In genomic region chr4:123380728-123381716, GRCh38 we compare ENCODE assay signal across 18 cellular contexts. TPM values are rescaled to one million over a fixed set of nuclear protein-coding genes. Genes with fewer than 3 reads are reported as not detected.
DNase-seq lines count a peak whose midpoint lies in the region; ATAC-seq and TF ChIP-seq lines count a peak whose summit lies in the region.
"Had no signal": no experiment of that assay in that cellular context is flagged by ENCODE, and none has a peak within 500 bp of the region (broad histone marks: within the 10 kb centered on the region; RNA-seq: fewer than 3 reads in every experiment).

No MANE protein-coding gene starts in this region.

- no peak overlapping the region for H3K4me3 Mint-ChIP-seq in stimulated activated naive CD8-positive, alpha-beta T cell treated with anti-CD3 and anti-CD28 coated beads, Interleukin-15, amount 100 ng/mL, for 72 hours
- H3K4me3 Mint-ChIP-seq in activated T-helper 1 cell treated with anti-CD3 and anti-CD28 coated beads, Interleukin-12 subunit alpha, Interleukin-12 subunit beta, Interleukin-2, Interleukin-4 antibody, amounts not matched to agents 30 ng/mL and 10 ng/mL and 1 ng/mL, durations not matched to agents 14 hours and 24 hours and 36 hours = no peak overlapping the region
- H3K4me3 Mint-ChIP-seq: activated CD4-positive, alpha-beta memory T cell treated with anti-CD3 and anti-CD28 coated beads for 36 hours; brain; CD8-positive, alpha-beta memory T cell; mesothelial cell of epicardium had no signal

- peak; percentile 46 for ATAC-seq in stimulated activated naive CD8-positive, alpha-beta T cell treated with anti-CD3 and anti-CD28 coated beads, Interleukin-15, amount 100 ng/mL, for 72 hours
- no peak for ATAC-seq in stimulated activated naive CD8-positive, alpha-beta T cell treated with anti-CD3 and anti-CD28 coated beads, Interleukin-15, Interleukin-2, amounts not matched to agents 100 U/mL and 50 U/mL, for 24 hours
- peak; percentile 59 for ATAC-seq in HG02571 (IDR thresholded peaks at IDR 0.05; ENCODE audit: unreplicated experiment)
- ATAC-seq in HG03469 (IDR thresholded peaks at IDR 0.05; ENCODE audit: unreplicated experiment) = peak; percentile 76
- no peak for ATAC-seq in SK-N-SH treated with all-trans-retinoic acid at 6 μM for 48 hours
- no peak for ATAC-seq in mucosa of descending colon
- ATAC-seq: A549 had no signal

- no peaks in the 10 kb centered on the region for H3K36me3 ChIP-seq in mucosa of descending colon (ENCODE audit: low read depth)
- H3K36me3 ChIP-seq: thyroid gland had no signal

- peak overlapping the region in 1 of 2 donors; percentile 0 for H3K27ac Mint-ChIP-seq in stimulated activated naive CD8-positive, alpha-beta T cell treated with anti-CD3 and anti-CD28 coated beads, Interleukin-15, amount 100 ng/mL, for 72 hours
- no peak overlapping the region for H3K27ac Mint-ChIP-seq in activated T-helper 1 cell treated with anti-CD3 and anti-CD28 coated beads, Interleukin-12 subunit alpha, Interleukin-12 subunit beta, Interleukin-2, Interleukin-4 antibody, amounts not matched to agents 30 ng/mL and 10 ng/mL and 1 ng/mL, durations not matched to agents 14 hours and 24 hours and 36 hours
- H3K27ac Mint-ChIP-seq: activated CD4-positive, alpha-beta memory T cell treated with anti-CD3 and anti-CD28 coated beads for 36 hours; brain; CD8-positive, alpha-beta memory T cell; mesothelial cell of epicardium had no signal

- H3K4me1 Mint-ChIP-seq in stimulated activated naive CD8-positive, alpha-beta T cell treated with anti-CD3 and anti-CD28 coated beads, Interleukin-15, amount 100 ng/mL, for 72 hours = no peaks in the 10 kb centered on the region
- peaks cover 7% of the 10 kb centered on the region for H3K4me1 Mint-ChIP-seq in activated T-helper 1 cell treated with anti-CD3 and anti-CD28 coated beads, Interleukin-12 subunit alpha, Interleukin-12 subunit beta, Interleukin-2, Interleukin-4 antibody, amounts not matched to agents 30 ng/mL and 10 ng/mL and 1 ng/mL, durations not matched to agents 14 hours and 24 hours and 36 hours (ENCODE audit: low read depth)
- H3K4me1 Mint-ChIP-seq: brain; CD8-positive, alpha-beta memory T cell had no signal

- DNase-seq in stimulated activated naive CD8-positive, alpha-beta T cell treated with anti-CD3 and anti-CD28 coated beads, Interleukin-15, amount 100 ng/mL, for 72 hours = no peak
- DNase-seq in stimulated activated naive CD8-positive, alpha-beta T cell treated with anti-CD3 and anti-CD28 coated beads, Interleukin-15, Interleukin-2, amounts not matched to agents 100 U/mL and 50 U/mL, for 24 hours = no peak
- no peak for DNase-seq in activated T-helper 1 cell treated with anti-CD3 and anti-CD28 coated beads, Interleukin-12 subunit alpha, Interleukin-12 subunit beta, Interleukin-2, Interleukin-4 antibody, amounts not matched to agents 30 ng/mL and 10 ng/mL and 1 ng/mL, durations not matched to agents 14 hours and 24 hours and 36 hours (ENCODE audit: low spot score)
- DNase-seq in SK-N-DZ (ENCODE audit: low spot score) = no peak
- DNase-seq in mucosa of descending colon = no peak
- DNase-seq: activated CD4-positive, alpha-beta memory T cell treated with anti-CD3 and anti-CD28 coated beads for 36 hours; activated gamma-delta T cell; CD8-positive, alpha-beta memory T cell; GDM1; NCI-H1436 treated with DMSO at 0.1 percent for 48 hours; T1000; thyroid gland had no signal

- no peak overlapping the region for H3K4me3 ChIP-seq in mucosa of descending colon
- H3K4me3 ChIP-seq: A549, thyroid gland had no signal

- H3K4me1 ChIP-seq in mucosa of descending colon (ENCODE audit: low read depth) = no peaks in the 10 kb centered on the region
- H3K4me1 ChIP-seq: A549 had no signal

- H3K9me3 Mint-ChIP-seq in stimulated activated naive CD8-positive, alpha-beta T cell treated with anti-CD3 and anti-CD28 coated beads, Interleukin-15, amount 100 ng/mL, for 72 hours = no peaks in the 10 kb centered on the region
- H3K9me3 Mint-ChIP-seq in activated T-helper 1 cell treated with anti-CD3 and anti-CD28 coated beads, Interleukin-12 subunit alpha, Interleukin-12 subunit beta, Interleukin-2, Interleukin-4 antibody, amounts not matched to agents 30 ng/mL and 10 ng/mL and 1 ng/mL, durations not matched to agents 14 hours and 24 hours and 36 hours = no peaks in the 10 kb centered on the region
- H3K9me3 Mint-ChIP-seq: activated CD4-positive, alpha-beta memory T cell treated with anti-CD3 and anti-CD28 coated beads for 36 hours; CD8-positive, alpha-beta memory T cell; mesothelial cell of epicardium had no signal

- no peaks in the 10 kb centered on the region for H3K36me3 Mint-ChIP-seq in activated T-helper 1 cell treated with anti-CD3 and anti-CD28 coated beads, Interleukin-12 subunit alpha, Interleukin-12 subunit beta, Interleukin-2, Interleukin-4 antibody, amounts not matched to agents 30 ng/mL and 10 ng/mL and 1 ng/mL, durations not matched to agents 14 hours and 24 hours and 36 hours (ENCODE audit: low read depth)
- H3K36me3 Mint-ChIP-seq: activated CD4-positive, alpha-beta memory T cell treated with anti-CD3 and anti-CD28 coated beads for 36 hours; brain; mesothelial cell of epicardium had no signal

- intact Hi-C loops in activated T-helper 1 cell treated with anti-CD3 and anti-CD28 coated beads, Interleukin-12 subunit alpha, Interleukin-12 subunit beta, Interleukin-2, Interleukin-4 antibody, amounts not matched to agents 30 ng/mL and 10 ng/mL and 1 ng/mL, durations not matched to agents 14 hours and 24 hours and 36 hours (cut with micrococcal nuclease) = no loop called here
- intact Hi-C loops in mucosa of descending colon (cut with DNase I, micrococcal nuclease) = no loop called here

- H3K9me3 ChIP-seq in mucosa of descending colon = no peaks in the 10 kb centered on the region
- H3K9me3 ChIP-seq: A549, thyroid gland had no signal

- no peaks in the 10 kb centered on the region for H3K27me3 Mint-ChIP-seq in stimulated activated naive CD8-positive, alpha-beta T cell treated with anti-CD3 and anti-CD28 coated beads, Interleukin-15, amount 100 ng/mL, for 72 hours
- H3K27me3 Mint-ChIP-seq in activated T-helper 1 cell treated with anti-CD3 and anti-CD28 coated beads, Interleukin-12 subunit alpha, Interleukin-12 subunit beta, Interleukin-2, Interleukin-4 antibody, amounts not matched to agents 30 ng/mL and 10 ng/mL and 1 ng/mL, durations not matched to agents 14 hours and 24 hours and 36 hours (ENCODE audit: insufficient read depth) = peaks cover 16% of the 10 kb centered on the region

- TF ChIP-seq CTCF in mucosa of descending colon (IDR thresholded peaks at IDR 0.05) = no peak

TF ChIP-seq in SK-N-SH treated with all-trans-retinoic acid at 6 μM for 48 hours, 23 proteins besides CTCF, POLR2A, EP300 and RAD21 (continues in another document):
- no peak for TF ChIP-seq ZNF70 (CRISPR knock-in tag; IDR thresholded peaks at IDR 0.05)
- no peak for TF ChIP-seq ZNF565 (CRISPR knock-in tag; conservative IDR thresholded peaks at IDR 0.05; ENCODE audit: low read depth)
- no peak for TF ChIP-seq GLIS3 (CRISPR knock-in tag; IDR thresholded peaks at IDR 0.05)
- TF ChIP-seq CSDC2 (CRISPR knock-in tag; IDR thresholded peaks at IDR 0.05) = no peak
- no peak for TF ChIP-seq CREB5 (CRISPR knock-in tag; IDR thresholded peaks at IDR 0.05; ENCODE audit: low read depth)
- TF ChIP-seq ZFP30 (CRISPR knock-in tag; IDR thresholded peaks at IDR 0.05) = no peak
- no peak for TF ChIP-seq SNAI2 (CRISPR knock-in tag; IDR thresholded peaks at IDR 0.05)
- TF ChIP-seq CSRNP3 (CRISPR knock-in tag; IDR thresholded peaks at IDR 0.05) = no peak
- no peak for TF ChIP-seq TOX (CRISPR knock-in tag; IDR thresholded peaks at IDR 0.05; ENCODE audit: borderline replicate concordance)
- no peak for TF ChIP-seq ISL1 (CRISPR knock-in tag; IDR thresholded peaks at IDR 0.05)
- TF ChIP-seq RARB (CRISPR knock-in tag; IDR thresholded peaks at IDR 0.05) = no peak
- no peak for TF ChIP-seq PPARA (CRISPR knock-in tag; IDR thresholded peaks at IDR 0.05; ENCODE audit: borderline replicate concordance)
- no peak for TF ChIP-seq ESRRG (CRISPR knock-in tag; IDR thresholded peaks at IDR 0.05)
- TF ChIP-seq BACH2 (CRISPR knock-in tag; IDR thresholded peaks at IDR 0.05; ENCODE audit: borderline replicate concordance) = no peak
- TF ChIP-seq OSR1 (CRISPR knock-in tag; IDR thresholded peaks at IDR 0.05) = no peak

RNA-seq across cellular contexts. Expression of gene SPRY1, which starts 15.6 kb away (rescaled TPM):
- 47.6 and 49.0 TPM in 2 replicates for total RNA-seq in activated T-helper 1 cell treated with anti-CD3 and anti-CD28 coated beads, Interleukin-12 subunit alpha, Interleukin-12 subunit beta, Interleukin-2, Interleukin-4 antibody, amounts not matched to agents 30 ng/mL and 10 ng/mL and 1 ng/mL, durations not matched to agents 14 hours and 24 hours and 36 hours
- 2.2 and 2.6 TPM in 2 replicates for polyA plus RNA-seq in SK-N-DZ (2014; cell fraction: cytosol; rRNA removed)
- polyA plus RNA-seq in SK-N-DZ (2014; cell fraction: nucleus; rRNA removed) = 1.9 and 4.1 TPM in 2 replicates
- total RNA-seq in mucosa of descending colon = 10 to 100 TPM; 26.5 to 46.4 (median 27.2) TPM

Comparison
In these comparisons a context has a peak if more than half of its experiments do, and no peak if none do; other contexts are left out.
1. ATAC-seq: peak in stimulated activated naive CD8-positive, alpha-beta T cell treated with anti-CD3 and anti-CD28 coated beads, Interleukin-15, amount 100 ng/mL, for 72 hours (single experiment), HG02571 (single experiment) and HG03469 (single experiment); none in stimulated activated naive CD8-positive, alpha-beta T cell treated with anti-CD3 and anti-CD28 coated beads, Interleukin-15, Interleukin-2, amounts not matched to agents 100 U/mL and 50 U/mL, for 24 hours (single experiment), SK-N-SH treated with all-trans-retinoic acid at 6 μM for 48 hours (single experiment) and mucosa of descending colon (single experiment).